In the genomic region with DNA sequence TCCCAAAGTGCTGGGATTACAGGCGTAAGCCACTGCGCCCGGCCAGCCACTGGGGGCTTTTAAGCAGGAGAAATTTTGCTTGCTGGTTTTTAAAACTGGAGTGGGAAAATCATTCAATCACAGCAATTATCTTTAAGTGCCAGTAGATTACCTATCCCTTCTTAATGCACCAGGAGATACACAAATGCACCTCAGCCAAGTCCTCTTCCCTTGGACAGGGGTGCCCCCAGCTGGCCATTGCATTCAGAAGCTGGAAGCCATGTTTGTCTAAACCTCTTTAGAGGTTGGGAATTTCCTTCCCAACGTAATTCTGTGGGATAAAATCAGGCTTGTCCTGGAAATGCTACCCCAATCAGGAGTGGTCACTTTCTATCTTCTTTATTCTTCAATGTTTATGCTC, we compare ENCODE assay signal across 8 cellular contexts.
DNase-seq lines count a peak whose midpoint lies in the region; ATAC-seq lines count a peak whose summit lies in the region.

No MANE protein-coding gene starts in this region.

- ATAC-seq in stimulated activated naive CD8-positive, alpha-beta T cell treated with anti-CD3 and anti-CD28 coated beads, Interleukin-15, Interleukin-2, amounts not matched to agents 100 U/mL and 50 U/mL, for 24 hours = no peak
- ATAC-seq in stimulated activated naive CD8-positive, alpha-beta T cell treated with anti-CD3 and anti-CD28 coated beads, Interleukin-15, amount 100 ng/mL, for 72 hours = no peak
- ATAC-seq in GM21619 (IDR thresholded peaks at IDR 0.05; ENCODE audit: unreplicated experiment) = no peak
- no peak for ATAC-seq in HG02588 (IDR thresholded peaks at IDR 0.05; ENCODE audit: unreplicated experiment)
- no peak for ATAC-seq in HG03565 (IDR thresholded peaks at IDR 0.05; ENCODE audit: unreplicated experiment)

- H3K4me1 Mint-ChIP-seq in stimulated activated naive CD8-positive, alpha-beta T cell treated with anti-CD3 and anti-CD28 coated beads, Interleukin-15, amount 100 ng/mL, for 72 hours = peaks cover 6% of the 10 kb centered on the region

- no peak overlapping the region for H3K4me3 Mint-ChIP-seq in stimulated activated naive CD8-positive, alpha-beta T cell treated with anti-CD3 and anti-CD28 coated beads, Interleukin-15, amount 100 ng/mL, for 72 hours

- no peaks in the 10 kb centered on the region for H3K9me3 Mint-ChIP-seq in stimulated activated naive CD8-positive, alpha-beta T cell treated with anti-CD3 and anti-CD28 coated beads, Interleukin-15, amount 100 ng/mL, for 72 hours

- peak; percentile 25 for DNase-seq in stimulated activated naive CD8-positive, alpha-beta T cell treated with anti-CD3 and anti-CD28 coated beads, Interleukin-15, Interleukin-2, amounts not matched to agents 100 U/mL and 50 U/mL, for 24 hours
- DNase-seq in stimulated activated naive CD8-positive, alpha-beta T cell treated with anti-CD3 and anti-CD28 coated beads, Interleukin-15, amount 100 ng/mL, for 72 hours = no peak
- DNase-seq in NCI-H1092 treated with DMSO at 0.1 percent for 48 hours (lab: John Stamatoyannopoulos, UW) = peak; percentile 17
- DNase-seq in activated naive CD4-positive, alpha-beta T cell treated with anti-CD3 and anti-CD28 coated beads, Interleukin-2, amount 50 U/mL, for 16 hours = peak; percentile 20
- peak; percentile 68 for DNase-seq in left kidney (ENCODE audit: low read depth, low spot score)

- no peaks in the 10 kb centered on the region for H3K27me3 Mint-ChIP-seq in stimulated activated naive CD8-positive, alpha-beta T cell treated with anti-CD3 and anti-CD28 coated beads, Interleukin-15, amount 100 ng/mL, for 72 hours

- H3K27ac Mint-ChIP-seq in stimulated activated naive CD8-positive, alpha-beta T cell treated with anti-CD3 and anti-CD28 coated beads, Interleukin-15, amount 100 ng/mL, for 72 hours = no peak overlapping the region

Comparison
In these comparisons a context has a peak if more than half of its experiments do, and no peak if none do; other contexts are left out.
1. DNase-seq: peak in stimulated activated naive CD8-positive, alpha-beta T cell treated with anti-CD3 and anti-CD28 coated beads, Interleukin-15, Interleukin-2, amounts not matched to agents 100 U/mL and 50 U/mL, for 24 hours (single experiment), NCI-H1092 treated with DMSO at 0.1 percent for 48 hours (single experiment), activated naive CD4-positive, alpha-beta T cell treated with anti-CD3 and anti-CD28 coated beads, Interleukin-2, amount 50 U/mL, for 16 hours (single experiment) and left kidney (single experiment); none in stimulated activated naive CD8-positive, alpha-beta T cell treated with anti-CD3 and anti-CD28 coated beads, Interleukin-15, amount 100 ng/mL, for 72 hours (0 of 2).